In genomic region chr3:100001514-100002270, GRCh38 we compare ENCODE assay signal across 19 cellular contexts.
DNase-seq lines count a peak whose midpoint lies in the region; ATAC-seq and TF ChIP-seq lines count a peak whose summit lies in the region.
"Had no signal": no experiment of that assay in that cellular context is flagged by ENCODE, and none has a peak within 500 bp of the region (broad histone marks: within the 10 kb centered on the region; RNA-seq: fewer than 3 reads in every experiment).

No MANE protein-coding gene starts in this region.

- H3K27me3 ChIP-seq in breast epithelium: no peaks in the 10 kb centered on the region
- no peaks in the 10 kb centered on the region for H3K27me3 ChIP-seq in osteoblast (ENCODE audit: insufficient read depth, low read length)
- H3K27me3 ChIP-seq in upper lobe of right lung: no peaks in the 10 kb centered on the region
- H3K27me3 ChIP-seq: neural progenitor cell had no signal

- H3K36me3 Mint-ChIP-seq in activated naive CD8-positive, alpha-beta T cell treated with anti-CD3 and anti-CD28 coated beads for 36 hours: peaks cover 13% of the 10 kb centered on the region
- H3K36me3 Mint-ChIP-seq: neural progenitor cell had no signal

- intact Hi-C loops in breast epithelium (cut with DNase I; ENCODE audit: low total_unique reads): loop anchor here (10.0 kb wide), 1 partner anchor 93 kb away; no protein-coding TSS in a partner anchor
- intact Hi-C loops in upper lobe of right lung (cut with DNase I): no loop called here
- intact Hi-C loops in sciatic nerve (cut with DNase I): no loop called here

- H3K9me3 ChIP-seq in breast epithelium: no peaks in the 10 kb centered on the region
- no peaks in the 10 kb centered on the region for H3K9me3 ChIP-seq in osteoblast (ENCODE audit: low read depth, low read length)
- no peaks in the 10 kb centered on the region for H3K9me3 ChIP-seq in upper lobe of right lung
- H3K9me3 ChIP-seq: HAP-1 had no signal

- TF ChIP-seq CTCF in breast epithelium (IDR thresholded peaks at IDR 0.05) (no peak), osteoblast (IDR thresholded peaks at IDR 0.05; ENCODE audit: extremely low read depth, low read depth, low read length) (no peak), upper lobe of right lung (IDR thresholded peaks at IDR 0.05) (no peak)

- no peak overlapping the region for H3K4me3 Mint-ChIP-seq in activated naive CD8-positive, alpha-beta T cell treated with anti-CD3 and anti-CD28 coated beads for 36 hours
- H3K4me3 Mint-ChIP-seq: neural progenitor cell; T-helper 2 cell treated with Interferon-gamma antibody and Interleukin-4, amounts not matched to agents 5 μg/mL and 100 μg/mL, for 36 hours had no signal

- POLR2A ChIA-PET in HEK293T (lab: Yijun Ruan, JAX): interaction anchor here (1.1 kb wide), 1 partner anchor 57 kb away, joined by 3 read pairs; no protein-coding TSS in a partner anchor

- H2AFZ ChIP-seq in osteoblast (ENCODE audit: low read length): no peak overlapping the region
- H2AFZ ChIP-seq: neural progenitor cell had no signal

- H3K36me3 ChIP-seq in breast epithelium: no peaks in the 10 kb centered on the region
- H3K36me3 ChIP-seq in osteoblast (ENCODE audit: insufficient read depth, low read length): no peaks in the 10 kb centered on the region
- no peaks in the 10 kb centered on the region for H3K36me3 ChIP-seq in upper lobe of right lung
- H3K36me3 ChIP-seq: HAP-1, neural progenitor cell had no signal

- no peak for TF ChIP-seq POLR2A in breast epithelium (IDR thresholded peaks at IDR 0.05)

- no peaks in the 10 kb centered on the region for H4K20me1 ChIP-seq in osteoblast (ENCODE audit: insufficient read depth, low read length)

- peaks cover 6% of the 10 kb centered on the region for H3K9me3 Mint-ChIP-seq in activated naive CD8-positive, alpha-beta T cell treated with anti-CD3 and anti-CD28 coated beads for 36 hours
- H3K9me3 Mint-ChIP-seq: T-helper 2 cell treated with Interferon-gamma antibody and Interleukin-4, amounts not matched to agents 5 μg/mL and 100 μg/mL, for 36 hours had no signal

- H3K4me3 ChIP-seq in breast epithelium: no peak overlapping the region
- no peak overlapping the region for H3K4me3 ChIP-seq in osteoblast (ENCODE audit: insufficient read depth, low read length)
- H3K4me3 ChIP-seq in upper lobe of right lung: no peak overlapping the region
- H3K4me3 ChIP-seq: HAP-1, neural progenitor cell had no signal

- no peak for ATAC-seq in upper lobe of right lung
- no peak for ATAC-seq in sciatic nerve

- CTCF ChIA-PET in HEK293T (lab: Yijun Ruan, JAX): no interaction called here

- peak overlapping the region; percentile 6 to 54 for H3K27ac ChIP-seq in breast epithelium
- H3K27ac ChIP-seq in osteoblast (ENCODE audit: low read depth, low read length): no peak overlapping the region
- no peak overlapping the region for H3K27ac ChIP-seq in upper lobe of right lung
- H3K27ac ChIP-seq: neural progenitor cell had no signal

- H3K27ac Mint-ChIP-seq in activated naive CD8-positive, alpha-beta T cell treated with anti-CD3 and anti-CD28 coated beads for 36 hours: no peak overlapping the region
- H3K27ac Mint-ChIP-seq: neural progenitor cell; T-helper 2 cell treated with Interferon-gamma antibody and Interleukin-4, amounts not matched to agents 5 μg/mL and 100 μg/mL, for 36 hours had no signal

- H3K4me2 ChIP-seq in osteoblast (ENCODE audit: insufficient read depth, low read length): no peak overlapping the region
- H3K4me2 ChIP-seq: neural progenitor cell had no signal

- H3K27me3 Mint-ChIP-seq in activated naive CD8-positive, alpha-beta T cell treated with anti-CD3 and anti-CD28 coated beads for 36 hours: no peaks in the 10 kb centered on the region

- DNase-seq in DMS153 treated with DMSO at 0.1 percent for 48 hours (lab: John Stamatoyannopoulos, UW; ENCODE audit: unreplicated experiment): peak; percentile 23
- DNase-seq in NCI-H1105 treated with DMSO at 0.1 percent for 48 hours (lab: John Stamatoyannopoulos, UW): peak; percentile 69
- no peak for DNase-seq in breast epithelium (ENCODE audit: low spot score in 2 of 2)
- peak; percentile 30 for DNase-seq in osteoblast (ENCODE audit: insufficient read length, low spot score, missing footprints)
- no peak for DNase-seq in upper lobe of right lung
- DNase-seq in activated naive CD8-positive, alpha-beta T cell treated with anti-CD3 and anti-CD28 coated beads for 36 hours: no peak
- DNase-seq in sciatic nerve (ENCODE audit: low spot score): no peak
- no peak for DNase-seq in HEK293T (ENCODE audit: extremely low spot score)
- DNase-seq: activated CD4-positive, alpha-beta T cell treated with anti-CD3 and anti-CD28 coated beads for 4 hours; activated CD8-positive, alpha-beta memory T cell treated with anti-CD3 and anti-CD28 coated beads, Interleukin-2, amount 50 U/mL, for 4 hours; activated naive CD4-positive, alpha-beta T cell; AML-193; GDM1; head of caudate nucleus; NCI-H2029 treated with DMSO at 0.1 percent for 48 hours; stimulated activated CD4-positive, alpha-beta T cell treated with anti-CD3 and anti-CD28 coated beads, Interleukin-2, amount 100 ng/mL, for 24 hours had no signal

- H3K4me1 ChIP-seq in breast epithelium: no peaks in the 10 kb centered on the region
- H3K4me1 ChIP-seq in osteoblast (ENCODE audit: insufficient read depth, low read length): peaks cover 25% of the 10 kb centered on the region
- peaks cover 9% of the 10 kb centered on the region for H3K4me1 ChIP-seq in upper lobe of right lung

- H3K79me2 ChIP-seq in osteoblast (ENCODE audit: insufficient read depth, low read length): no peaks in the 10 kb centered on the region

- H3K4me1 Mint-ChIP-seq in activated naive CD8-positive, alpha-beta T cell treated with anti-CD3 and anti-CD28 coated beads for 36 hours: peaks cover 10% of the 10 kb centered on the region

TF ChIP-seq in HEK293T, 16 proteins besides CTCF, POLR2A, EP300 and RAD21:
- no peak for TF ChIP-seq PKNOX1 (IDR thresholded peaks at IDR 0.05)
- TF ChIP-seq LEF1 (IDR thresholded peaks at IDR 0.05; ENCODE audit: borderline replicate concordance): no peak
- no peak for TF ChIP-seq BHLHE40 (IDR thresholded peaks at IDR 0.05; ENCODE audit: borderline replicate concordance)
- TF ChIP-seq ARNT (IDR thresholded peaks at IDR 0.05): no peak
- TF ChIP-seq SP1 (IDR thresholded peaks at IDR 0.05): no peak
- no peak for TF ChIP-seq FOXM1 (IDR thresholded peaks at IDR 0.05; ENCODE audit: borderline replicate concordance)
- no peak for TF ChIP-seq ELF4 (IDR thresholded peaks at IDR 0.05)
- TF ChIP-seq HDGF (IDR thresholded peaks at IDR 0.05; ENCODE audit: borderline replicate concordance): no peak
- TF ChIP-seq L3MBTL2 (conservative IDR thresholded peaks at IDR 0.05): no peak
- no peak for TF ChIP-seq FOXA1 (IDR thresholded peaks at IDR 0.05)
- TF ChIP-seq CTBP1 (IDR thresholded peaks at IDR 0.05; ENCODE audit: borderline replicate concordance): no peak
- no peak for TF ChIP-seq SUZ12 (IDR thresholded peaks at IDR 0.05)
- TF ChIP-seq FOXK2 (IDR thresholded peaks at IDR 0.05): no peak
- TF ChIP-seq TARDBP (IDR thresholded peaks at IDR 0.05): no peak
- TF ChIP-seq NFRKB (IDR thresholded peaks at IDR 0.05): no peak

Comparison
In these comparisons a context has a peak if more than half of its experiments do, and no peak if none do; other contexts are left out.
1. DNase-seq: peak in DMS153 treated with DMSO at 0.1 percent for 48 hours (single experiment), NCI-H1105 treated with DMSO at 0.1 percent for 48 hours (single experiment) and osteoblast (single experiment); none in breast epithelium (0 of 2), upper lobe of right lung (single experiment), activated naive CD8-positive, alpha-beta T cell treated with anti-CD3 and anti-CD28 coated beads for 36 hours (single experiment), sciatic nerve (single experiment) and HEK293T (single experiment).
2. H3K27ac ChIP-seq: peak in breast epithelium (2 of 2); none in osteoblast (single experiment) and upper lobe of right lung (single experiment).